Comparison of ENCODE assay signal across 13 cellular contexts in the genomic region with DNA sequence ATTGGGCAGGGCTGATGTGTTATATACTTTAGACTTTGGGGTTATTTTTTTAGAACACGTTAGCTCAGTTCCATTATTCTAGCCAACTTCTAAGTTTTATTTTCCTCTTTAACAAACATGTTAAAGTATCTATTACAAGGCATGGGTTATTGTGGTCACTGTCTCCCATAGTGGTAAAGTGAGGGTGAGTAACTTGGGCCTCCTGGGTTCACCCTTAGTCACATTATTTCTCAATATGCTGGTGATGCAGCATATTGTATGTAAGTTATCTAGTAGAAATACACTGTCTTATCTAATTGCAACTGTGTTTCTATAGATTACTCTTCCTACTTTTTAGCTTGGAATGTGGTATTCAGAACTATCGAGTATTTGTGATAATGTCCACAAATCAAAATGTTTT.
DNase-seq lines count a peak whose midpoint lies in the region; ATAC-seq and TF ChIP-seq lines count a peak whose summit lies in the region.
"Had no signal": no experiment of that assay in that cellular context is flagged by ENCODE, and none has a peak within 500 bp of the region (broad histone marks: within the 10 kb centered on the region; RNA-seq: fewer than 3 reads in every experiment).

No MANE protein-coding gene starts in this region.

- H3K27ac ChIP-seq in trophoblast cell (ENCODE audit: low read depth, low read length), result no peak overlapping the region

- no peak overlapping the region for H4K8ac ChIP-seq in trophoblast cell (ENCODE audit: low read depth, low read length)

- no peaks in the 10 kb centered on the region for H3K27me3 ChIP-seq in trophoblast cell (ENCODE audit: insufficient read depth, low read length)

- H2AK5ac ChIP-seq in trophoblast cell (ENCODE audit: low read length), result no peak overlapping the region

- no peak overlapping the region for H3K23ac ChIP-seq in trophoblast cell (ENCODE audit: low read length)

- H3K36me3 ChIP-seq in trophoblast cell (ENCODE audit: control insufficient read depth in 1 of 2, insufficient read depth in 2 of 2, low read length in 2 of 2), result no peaks in the 10 kb centered on the region

- WGBS in trophoblast cell (ENCODE audit: extremely low coverage, insufficient coverage, insufficient read length), result no CpG with 5 or more reads among the region's 2 CpGs

- H3K4me3 ChIP-seq in epithelial cell of esophagus (ENCODE audit: low read length), result no peak overlapping the region
- H3K4me3 ChIP-seq in trophoblast cell (ENCODE audit: low read depth, low read length), result no peak overlapping the region
- H3K4me3 ChIP-seq: mucosa of descending colon had no signal

- H2BK12ac ChIP-seq in trophoblast cell (ENCODE audit: low read length), result no peak overlapping the region

- no peak overlapping the region for H3K4ac ChIP-seq in trophoblast cell (ENCODE audit: low read depth, low read length)

- ATAC-seq in HG03571 (IDR thresholded peaks at IDR 0.05; ENCODE audit: unreplicated experiment), result no peak
- ATAC-seq: effector memory CD8-positive, alpha-beta T cell; mucosa of descending colon had no signal

- H4K91ac ChIP-seq in trophoblast cell (ENCODE audit: low read depth, low read length), result no peak overlapping the region

- H3K14ac ChIP-seq in trophoblast cell (ENCODE audit: low read length), result no peak overlapping the region

- H3K4me1 ChIP-seq in trophoblast cell (ENCODE audit: control insufficient read depth in 1 of 2, insufficient read depth in 2 of 2, low read length in 2 of 2), result peaks cover 2 to 5% of the 10 kb centered on the region in 2 experiments

- H2BK120ac ChIP-seq in trophoblast cell (ENCODE audit: insufficient read depth, low read length, poor library complexity), result no peak overlapping the region

- no peak overlapping the region for H3K9ac ChIP-seq in trophoblast cell (ENCODE audit: low read length)

- no peaks in the 10 kb centered on the region for H3K79me2 ChIP-seq in trophoblast cell (ENCODE audit: control insufficient read depth, insufficient read depth, low read length, poor library complexity)

- no peak overlapping the region for H3K18ac ChIP-seq in trophoblast cell (ENCODE audit: low read length)

- no peak overlapping the region for H3K4me2 ChIP-seq in trophoblast cell (ENCODE audit: low read length)

- TF ChIP-seq CTCF in epithelial cell of esophagus (IDR thresholded peaks at IDR 0.05; ENCODE audit: insufficient read depth, low read depth, low read length, missing control alignments), result no peak

- no peak overlapping the region for H4K12ac ChIP-seq in trophoblast cell (ENCODE audit: low read depth, low read length)

- peaks cover 2% of the 10 kb centered on the region for H3K9me3 ChIP-seq in trophoblast cell (ENCODE audit: insufficient read depth, low read depth, low read length)
- H3K9me3 ChIP-seq: mucosa of descending colon had no signal

- no peaks in the 10 kb centered on the region for H3K79me1 ChIP-seq in trophoblast cell (ENCODE audit: low read length)

- H2AFZ ChIP-seq in trophoblast cell (ENCODE audit: insufficient read depth, low read length, poor library complexity), result no peak overlapping the region

- no peak overlapping the region for H2BK5ac ChIP-seq in trophoblast cell (ENCODE audit: low read depth, low read length, poor library complexity)

- DNase-seq in EH (ENCODE audit: low read depth) (peak; percentile 78), NOMO-1 (lab: John Stamatoyannopoulos, UW; ENCODE audit: unreplicated experiment in 2 of 2) (peak; percentile 51 to 78), epithelial cell of esophagus (ENCODE audit: low read depth) (peak; percentile 88), trophoblast cell (peak; percentile 32 to 84), RPMI8226 (no peak), NCI-H2171 (lab: John Stamatoyannopoulos, UW) (no peak), NCI-H146 treated with DMSO at 0.1 percent for 48 hours (lab: John Stamatoyannopoulos, UW; ENCODE audit: unreplicated experiment) (no peak)
- DNase-seq: activated CD4-positive, CD25-positive, alpha-beta regulatory T cell treated with anti-CD3 and anti-CD28 coated beads, Interleukin-2, amount 50 U/mL, for 72 hours; activated T-cell treated with anti-CD3 and anti-CD28 coated beads, Interleukin-2, amount 50 U/mL, for 24 hours; effector memory CD8-positive, alpha-beta T cell; mucosa of descending colon; NCI-H187 treated with DMSO at 0.1 percent for 48 hours had no signal

Comparison
In these comparisons a context has a peak if more than half of its experiments do, and no peak if none do; other contexts are left out.
1. DNase-seq: peak in EH (single experiment), NOMO-1 (2 of 2), epithelial cell of esophagus (single experiment) and trophoblast cell (2 of 2); none in RPMI8226 (single experiment), NCI-H2171 (single experiment) and NCI-H146 treated with DMSO at 0.1 percent for 48 hours (single experiment).